Comparison of ENCODE assay signal across 17 cellular contexts in genomic region chr6:37972994-37973757, GRCh38.
DNase-seq lines count a peak whose midpoint lies in the region; ATAC-seq, FAIRE-seq and TF ChIP-seq lines count a peak whose summit lies in the region.
"Had no signal": no experiment of that assay in that cellular context is flagged by ENCODE, and none has a peak within 500 bp of the region (broad histone marks: within the 10 kb centered on the region; RNA-seq: fewer than 3 reads in every experiment).

No MANE protein-coding gene starts in this region.

- no peaks in the 10 kb centered on the region for H3K36me3 ChIP-seq in adipocyte (ENCODE audit: control insufficient read depth, insufficient read depth, low read length, severe bottlenecking)
- H3K36me3 ChIP-seq: heart left ventricle, right atrium auricular region, SJCRH30, thyroid gland had no signal

- in situ Hi-C loops in G401 (cut with HindIII; ENCODE audit: low sequenced_read_pairs) = no loop called here

- FAIRE-seq in islet of Langerhans (lab: Jason Lieb, UNC) = peak; percentile 30
- FAIRE-seq: GM19239 had no signal

- DNase-seq in AG09309 (ENCODE audit: low read depth) = peak; percentile 40
- peak; percentile 27 for DNase-seq in GM03348 (ENCODE audit: low spot score)
- DNase-seq in adipocyte (ENCODE audit: low read depth) = peak; percentile 60
- DNase-seq in G401 (ENCODE audit: low spot score) = no peak
- DNase-seq: effector memory CD8-positive, alpha-beta T cell; H7; heart left ventricle; left ventricle myocardium superior; NCI-H774; SJCRH30; thyroid gland had no signal

- peaks cover 14% of the 10 kb centered on the region for H3K4me1 ChIP-seq in adipocyte (ENCODE audit: control insufficient read depth, insufficient read depth, low read length)
- H3K4me1 ChIP-seq: right atrium auricular region had no signal

- no peaks in the 10 kb centered on the region for H3K27me3 ChIP-seq in adipocyte (replicated peaks; ENCODE audit: control insufficient read depth, insufficient read depth, low read length)
- H3K27me3 ChIP-seq: heart left ventricle, right atrium auricular region, SJCRH30, thyroid gland had no signal

- no peak overlapping the region for H3K9ac ChIP-seq in adipocyte (ENCODE audit: low read length)

- no peak for TF ChIP-seq CTCF in AG09309 (IDR thresholded peaks at IDR 0.05; ENCODE audit: control insufficient read depth, insufficient read depth, low read depth, low read length, missing control alignments)

- ATAC-seq in HG02763 (IDR thresholded peaks at IDR 0.05; ENCODE audit: unreplicated experiment) (no peak), HG03280 (IDR thresholded peaks at IDR 0.05; ENCODE audit: unreplicated experiment) (no peak), GM18867 (IDR thresholded peaks at IDR 0.05; ENCODE audit: unreplicated experiment) (no peak)
- ATAC-seq: effector memory CD8-positive, alpha-beta T cell; heart left ventricle had no signal

- H3K4me3 ChIP-seq in AG09309 (ENCODE audit: control insufficient read depth, low read depth, low read length) (no peak overlapping the region), adipocyte (ENCODE audit: low read length) (no peak overlapping the region)
- H3K4me3 ChIP-seq: heart left ventricle, right atrium auricular region, SJCRH30, thyroid gland had no signal

- H3K9me3 ChIP-seq in adipocyte (ENCODE audit: control insufficient read depth, low read length) = peaks cover 7% of the 10 kb centered on the region
- H3K9me3 ChIP-seq: thyroid gland had no signal
